8 cellular contexts compared by ENCODE assay signal in genomic region chr2:130728549-130729310, GRCh38. TPM values are rescaled to one million over a fixed set of nuclear protein-coding genes. Genes with fewer than 3 reads are reported as not detected.
DNase-seq lines count a peak whose midpoint lies in the region; ATAC-seq, FAIRE-seq and TF ChIP-seq lines count a peak whose summit lies in the region.

A gene with protein sequence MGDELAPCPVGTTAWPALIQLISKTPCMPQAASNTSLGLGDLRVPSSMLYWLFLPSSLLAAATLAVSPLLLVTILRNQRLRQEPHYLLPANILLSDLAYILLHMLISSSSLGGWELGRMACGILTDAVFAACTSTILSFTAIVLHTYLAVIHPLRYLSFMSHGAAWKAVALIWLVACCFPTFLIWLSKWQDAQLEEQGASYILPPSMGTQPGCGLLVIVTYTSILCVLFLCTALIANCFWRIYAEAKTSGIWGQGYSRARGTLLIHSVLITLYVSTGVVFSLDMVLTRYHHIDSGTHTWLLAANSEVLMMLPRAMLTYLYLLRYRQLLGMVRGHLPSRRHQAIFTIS (plus strand): TSS chr2:130729070. CDS start chr2:130729152, 82 bp downstream.

- H3K9me3 Mint-ChIP-seq in activated CD4-positive, alpha-beta T cell treated with anti-CD3 and anti-CD28 coated beads, Interleukin-2, amount 10 ng/mL, durations not matched to agents 7 days and 5 days: no peaks in the 10 kb centered on the region

- H3K27me3 Mint-ChIP-seq in activated CD4-positive, alpha-beta T cell treated with anti-CD3 and anti-CD28 coated beads, Interleukin-2, amount 10 ng/mL, durations not matched to agents 7 days and 5 days: peaks cover 14% of the 10 kb centered on the region
- H3K27me3 Mint-ChIP-seq in T-helper 17 cell: no peaks in the 10 kb centered on the region

- H3K9me2 ChIP-seq in Karpas-422 (replicated peaks; ENCODE audit: insufficient read depth, low read length): no peaks in the 10 kb centered on the region

- no peak for FAIRE-seq in GM19239 (lab: Jason Lieb, UNC)

- CTCF ChIA-PET in activated CD4-positive, alpha-beta T cell treated with anti-CD3 and anti-CD28 coated beads, Interleukin-2, amount 10 ng/mL, durations not matched to agents 7 days and 5 days (lab: Charles Lee): interaction anchor here (3.2 kb wide), 1 partner anchor 69 kb away, joined by 16 read pairs; no protein-coding TSS in a partner anchor

- no peak for DNase-seq in activated CD4-positive, alpha-beta T cell treated with anti-CD3 and anti-CD28 coated beads, Interleukin-2, amount 10 ng/mL, durations not matched to agents 7 days and 5 days
- DNase-seq in activated CD4-positive, alpha-beta T cell treated with anti-CD3 and anti-CD28 coated beads for 48 hours: no peak
- no peak for DNase-seq in T-helper 17 cell
- DNase-seq in right cardiac atrium: no peak
- DNase-seq in testis: no peak
- no peak for DNase-seq in GM19239 (ENCODE audit: insufficient read length, low spot score)
- no peak for DNase-seq in DMS114 treated with DMSO at 0.1 percent for 48 hours (lab: John Stamatoyannopoulos, UW; ENCODE audit: unreplicated experiment)
- no peak for DNase-seq in Karpas-422

- ATAC-seq in T-helper 17 cell: no peak
- peak in 1 of 2 donors; percentile 1 for ATAC-seq in right cardiac atrium

- H3K4me1 ChIP-seq in right cardiac atrium (ENCODE audit: control insufficient read depth, insufficient read depth, low read length): no peaks in the 10 kb centered on the region
- peaks cover 15% of the 10 kb centered on the region for H3K4me1 ChIP-seq in testis
- peaks cover 3% of the 10 kb centered on the region; the same call in 1 of the 2 replicates for H3K4me1 ChIP-seq in Karpas-422 (ENCODE audit: low read length)

- no peak within 1 kb of the TSS for H3K4me2 ChIP-seq in Karpas-422 (ENCODE audit: low read depth, low read length, poor library complexity, severe bottlenecking)

- intact Hi-C loops in right cardiac atrium (cut with DNase I) (no loop called here), testis (cut with DNase I; ENCODE audit: low total_unique reads) (no loop called here)

- H3K27me3 ChIP-seq in right cardiac atrium (ENCODE audit: control insufficient read depth, insufficient read depth) (no peaks in the 10 kb centered on the region), testis (no peaks in the 10 kb centered on the region), Karpas-422 (ENCODE audit: low read length) (no peaks in the 10 kb centered on the region)

- POLR2A ChIA-PET in activated CD4-positive, alpha-beta T cell treated with anti-CD3 and anti-CD28 coated beads, Interleukin-2, amount 10 ng/mL, durations not matched to agents 7 days and 5 days (lab: Charles Lee): no interaction called here

- TF ChIP-seq CTCF in testis (IDR thresholded peaks at IDR 0.05): no peak

- H4K20me1 ChIP-seq in Karpas-422 (ENCODE audit: insufficient read depth, low read depth, low read length): no peaks in the 10 kb centered on the region

- H3K27ac Mint-ChIP-seq in activated CD4-positive, alpha-beta T cell treated with anti-CD3 and anti-CD28 coated beads, Interleukin-2, amount 10 ng/mL, durations not matched to agents 7 days and 5 days: peak within 1 kb of the TSS; percentile 80
- H3K27ac Mint-ChIP-seq in T-helper 17 cell: peak within 1 kb of the TSS; percentile 83

- no peaks in the 10 kb centered on the region for H3K79me2 ChIP-seq in Karpas-422 (ENCODE audit: low read length)

- H3K36me3 ChIP-seq in testis (ENCODE audit: low read depth, missing control alignments): no peaks in the 10 kb centered on the region
- no peaks in the 10 kb centered on the region for H3K36me3 ChIP-seq in Karpas-422 (ENCODE audit: insufficient read depth, low read length)

- no peak within 1 kb of the TSS for H2AFZ ChIP-seq in Karpas-422 (ENCODE audit: low read length)

- H3K27ac ChIP-seq in right cardiac atrium (ENCODE audit: low read length): peak within 1 kb of the TSS; percentile 67
- peak within 1 kb of the TSS; percentile 53 to 54 for H3K27ac ChIP-seq in testis
- no peak within 1 kb of the TSS for H3K27ac ChIP-seq in Karpas-422 (ENCODE audit: low read length)

- H3K9ac ChIP-seq in Karpas-422 (ENCODE audit: low read length): no peak within 1 kb of the TSS

- H3K4me1 Mint-ChIP-seq in activated CD4-positive, alpha-beta T cell treated with anti-CD3 and anti-CD28 coated beads, Interleukin-2, amount 10 ng/mL, durations not matched to agents 7 days and 5 days: peaks cover 7% of the 10 kb centered on the region
- H3K4me1 Mint-ChIP-seq in T-helper 17 cell: peaks cover 5% of the 10 kb centered on the region

- H3K9me3 ChIP-seq in T-helper 17 cell (ENCODE audit: control insufficient read depth, low read length, poor library complexity, severe bottlenecking) (no peaks in the 10 kb centered on the region), right cardiac atrium (ENCODE audit: control insufficient read depth, low read length) (no peaks in the 10 kb centered on the region), testis (no peaks in the 10 kb centered on the region), Karpas-422 (ENCODE audit: low read length) (no peaks in the 10 kb centered on the region)

- TF ChIP-seq POLR2A in testis (IDR thresholded peaks at IDR 0.05): no peak

- WGBS in right cardiac atrium: 69% methylated on average over 8 of the region's 8 CpGs
- WGBS in testis, 2 donors: 66 to 73% methylated on average over 8 of the region's 8 CpGs

- H3K4me3 ChIP-seq in right cardiac atrium (ENCODE audit: low read length): no peak within 1 kb of the TSS
- peak within 1 kb of the TSS; percentile 39 to 67 for H3K4me3 ChIP-seq in testis
- H3K4me3 ChIP-seq in Karpas-422 (ENCODE audit: low read length): no peak within 1 kb of the TSS; the same call in 1 of the 2 replicates

- H3K36me3 Mint-ChIP-seq in activated CD4-positive, alpha-beta T cell treated with anti-CD3 and anti-CD28 coated beads, Interleukin-2, amount 10 ng/mL, durations not matched to agents 7 days and 5 days (ENCODE audit: low read depth): no peaks in the 10 kb centered on the region
- no peaks in the 10 kb centered on the region for H3K36me3 Mint-ChIP-seq in T-helper 17 cell (ENCODE audit: low read depth)

- H3K4me3 Mint-ChIP-seq in activated CD4-positive, alpha-beta T cell treated with anti-CD3 and anti-CD28 coated beads, Interleukin-2, amount 10 ng/mL, durations not matched to agents 7 days and 5 days: peak within 1 kb of the TSS; percentile 69
- peak within 1 kb of the TSS; percentile 82 for H3K4me3 Mint-ChIP-seq in T-helper 17 cell

RNA-seq across cellular contexts. Expression of the gene that starts here (rescaled TPM):
- total RNA-seq in activated CD4-positive, alpha-beta T cell treated with anti-CD3 and anti-CD28 coated beads, Interleukin-2, amount 10 ng/mL, durations not matched to agents 7 days and 5 days: not detected
- total RNA-seq in T-helper 17 cell (not detected), right cardiac atrium (not detected), testis (under 1 TPM; 0.68 to 0.79 TPM)
- polyA plus RNA-seq in right cardiac atrium (not detected), testis (ENCODE audit: insufficient read depth, low read depth, low replicate concordance) (not detected)
- not detected in 2 replicates for total RNA-seq in Karpas-422 (2014; rRNA removed; shearing (Covaris generic); ENCODE audit: low replicate concordance)

Comparison
In these comparisons a context has a peak if more than half of its experiments do, and no peak if none do; other contexts are left out.
1. H3K4me3 ChIP-seq: peak in testis (2 of 2); none in right cardiac atrium (single experiment) and Karpas-422 (single experiment).